20 cellular contexts compared by ENCODE assay signal in the genomic region with DNA sequence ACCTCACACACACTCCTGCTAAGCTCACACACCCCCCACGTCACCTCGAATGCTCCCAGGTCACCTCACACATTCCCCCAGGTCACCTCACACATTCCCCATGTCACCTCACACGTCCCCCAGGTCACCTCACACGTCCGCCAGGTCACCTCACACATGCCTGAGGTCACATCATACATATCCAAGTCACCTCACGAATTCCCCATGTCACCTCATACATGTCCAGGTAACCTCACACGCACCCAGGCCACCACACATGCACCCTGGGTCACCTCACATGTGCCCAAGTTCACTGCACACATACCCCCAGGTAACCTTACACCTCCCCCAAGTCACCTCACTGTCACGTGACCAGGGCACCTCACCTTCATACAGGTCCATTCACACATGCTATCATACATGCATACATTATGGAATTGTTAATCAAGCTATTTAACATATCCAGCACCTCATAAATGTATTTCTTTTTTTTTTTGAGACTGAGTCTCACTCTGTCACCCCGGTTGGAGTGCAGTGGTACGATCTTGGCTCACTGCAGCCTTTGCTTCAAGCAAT.
"Had no signal": no experiment of that assay in that cellular context is flagged by ENCODE, and none has a peak within 500 bp of the region (broad histone marks: within the 10 kb centered on the region; RNA-seq: fewer than 3 reads in every experiment).

No MANE protein-coding gene starts in this region.

- H3K4me1 Mint-ChIP-seq: neural crest cell; stimulated activated memory B cell treated with anti-CD40 and anti-IgM and Interleukin-4, amounts not matched to agents 10 μg/mL and 1 μg/mL and 100 μg/mL, for 72 hours had no signal

- H3K36me3 ChIP-seq: gastrocnemius medialis, heart right ventricle, tibial artery, upper lobe of right lung, vagina had no signal

- H3K4me2 ChIP-seq: smooth muscle cell had no signal

- H3K9me3 Mint-ChIP-seq: naive B cell; stimulated activated memory B cell treated with anti-CD40 and anti-IgM and Interleukin-4, amounts not matched to agents 10 μg/mL and 1 μg/mL and 100 μg/mL, for 72 hours; stimulated activated naive CD8-positive, alpha-beta T cell treated with anti-CD3 and anti-CD28 coated beads, Interleukin-15, Interleukin-2, amounts not matched to agents 100 ng/mL and 50 ng/mL, for 24 hours had no signal

- H3K9me3 ChIP-seq: gastrocnemius medialis, heart right ventricle, tibial artery, upper lobe of right lung, vagina had no signal

- DNase-seq: cortex of kidney; dorsolateral prefrontal cortex; effector CD8-positive, alpha-beta T cell; gastrocnemius medialis; heart right ventricle; hypothalamus; kidney glomerular epithelial cell; mesendoderm; naive B cell; right cardiac atrium; stimulated activated CD4-positive, alpha-beta T cell treated with anti-CD3 and anti-CD28 coated beads, Interleukin-4, amount 100 ng/mL, for 1 hour; stimulated activated CD8-positive, alpha-beta memory T cell treated with anti-CD3 and anti-CD28 coated beads, Interleukin-4, amount 100 ng/mL, for 48 hours; tibial artery; upper lobe of right lung had no signal

- H3K36me3 Mint-ChIP-seq: naive B cell; stimulated activated memory B cell treated with anti-CD40 and anti-IgM and Interleukin-4, amounts not matched to agents 10 μg/mL and 1 μg/mL and 100 μg/mL, for 72 hours had no signal

- H3K27ac ChIP-seq: dorsolateral prefrontal cortex, gastrocnemius medialis, heart right ventricle, tibial artery, upper lobe of right lung, vagina had no signal

- H3K27me3 ChIP-seq: vagina had no signal

- H3K4me3 Mint-ChIP-seq: neural crest cell; stimulated activated memory B cell treated with anti-CD40 and anti-IgM and Interleukin-4, amounts not matched to agents 10 μg/mL and 1 μg/mL and 100 μg/mL, for 72 hours; stimulated activated naive CD8-positive, alpha-beta T cell treated with anti-CD3 and anti-CD28 coated beads, Interleukin-15, Interleukin-2, amounts not matched to agents 100 ng/mL and 50 ng/mL, for 24 hours had no signal

- ATAC-seq: esophagus mucosa; gastrocnemius medialis; heart right ventricle; right cardiac atrium; stimulated activated memory B cell treated with anti-CD40 and anti-IgM and Interleukin-4, amounts not matched to agents 10 μg/mL and 1 μg/mL and 100 μg/mL, for 72 hours; upper lobe of right lung had no signal

- H3K4me1 ChIP-seq: gastrocnemius medialis, heart right ventricle, tibial artery, upper lobe of right lung, vagina had no signal

- H3K4me3 ChIP-seq: dorsolateral prefrontal cortex, gastrocnemius medialis, heart right ventricle, smooth muscle cell, tibial artery, upper lobe of right lung, vagina had no signal

- H3K27ac Mint-ChIP-seq: naive B cell; stimulated activated memory B cell treated with anti-CD40 and anti-IgM and Interleukin-4, amounts not matched to agents 10 μg/mL and 1 μg/mL and 100 μg/mL, for 72 hours had no signal
